Comparison of ENCODE assay signal across 13 cellular contexts in genomic region chr3:105829229-105829628, GRCh38. TPM values are rescaled to one million over a fixed set of nuclear protein-coding genes. Genes with fewer than 3 reads are reported as not detected.
DNase-seq lines count a peak whose midpoint lies in the region; ATAC-seq, FAIRE-seq and TF ChIP-seq lines count a peak whose summit lies in the region.
"Had no signal": no experiment of that assay in that cellular context is flagged by ENCODE, and none has a peak within 500 bp of the region (broad histone marks: within the 10 kb centered on the region; RNA-seq: fewer than 3 reads in every experiment).

No MANE protein-coding gene starts in this region.

- intact Hi-C loops in activated CD4-positive, alpha-beta memory T cell treated with anti-CD3 and anti-CD28 coated beads for 36 hours (cut with micrococcal nuclease), result loop anchor here (2.0 to 5.0 kb wide), 5 partner anchors 288 to 778 kb away; partner anchors contain the start of gene ALCAM
- intact Hi-C loops in Caco-2 (cut with micrococcal nuclease; ENCODE audit: unreplicated experiment), result no loop called here

- no peaks in the 10 kb centered on the region for H3K27me3 Mint-ChIP-seq in activated T-cell treated with anti-CD3 and anti-CD28 coated beads, Interleukin-2, amount 50 U/mL, for 4 hours (ENCODE audit: low read depth)
- H3K27me3 Mint-ChIP-seq in activated CD4-positive, alpha-beta memory T cell treated with anti-CD3 and anti-CD28 coated beads for 36 hours, result no peaks in the 10 kb centered on the region
- no peaks in the 10 kb centered on the region for H3K27me3 Mint-ChIP-seq in stimulated activated memory B cell treated with anti-CD40 and anti-IgM and Interleukin-4, amounts not matched to agents 10 μg/mL and 1 μg/mL and 100 μg/mL, for 72 hours
- no peaks in the 10 kb centered on the region for H3K27me3 Mint-ChIP-seq in Caco-2 (ENCODE audit: insufficient read depth, unreplicated experiment)

- no peak for ATAC-seq in activated T-cell treated with anti-CD3 and anti-CD28 coated beads, Interleukin-2, amount 50 U/mL, for 4 hours
- ATAC-seq in stimulated activated memory B cell treated with anti-CD40 and anti-IgM and Interleukin-4, amounts not matched to agents 10 μg/mL and 1 μg/mL and 100 μg/mL, for 72 hours, result no peak

- no peaks in the 10 kb centered on the region for H3K9me3 ChIP-seq in Caco-2
- H3K9me3 ChIP-seq: SJSA1, thoracic aorta had no signal

- POLR2A ChIA-PET in activated CD4-positive, alpha-beta memory T cell treated with anti-CD3 and anti-CD28 coated beads for 36 hours (lab: Charles Lee), result interaction anchor here (1.7 to 3.4 kb wide), 3 partner anchors 8 to 39 kb away, joined by 4 to 23 read pairs (median 13); partner anchors contain the start of gene CBLB
- POLR2A ChIA-PET in Caco-2 (lab: Charles Lee), result no interaction called here

- 0 out of 2 replicates have a peak, but pooled peaks cover 3% of the 10 kb centered on the region for H3K4me1 ChIP-seq in Caco-2

- no peaks in the 10 kb centered on the region for H3K36me3 ChIP-seq in Caco-2 (ENCODE audit: control insufficient read depth, insufficient read depth, low read length)
- H3K36me3 ChIP-seq: SJSA1, thoracic aorta had no signal

- no peaks in the 10 kb centered on the region for H3K27me3 ChIP-seq in Caco-2 (replicated peaks; ENCODE audit: control insufficient read depth, insufficient read depth, low read length)
- H3K27me3 ChIP-seq: SJSA1 had no signal

- H3K4me3 ChIP-seq in choroid plexus epithelial cell (ENCODE audit: low read depth, low read length) (no peak overlapping the region), Caco-2 (ENCODE audit: low read depth, low read length) (no peak overlapping the region)
- H3K4me3 ChIP-seq: SJSA1, thoracic aorta had no signal

- H3K27ac Mint-ChIP-seq in activated CD4-positive, alpha-beta memory T cell treated with anti-CD3 and anti-CD28 coated beads for 36 hours, result peak overlapping the region; percentile 91
- H3K27ac Mint-ChIP-seq in stimulated activated memory B cell treated with anti-CD40 and anti-IgM and Interleukin-4, amounts not matched to agents 10 μg/mL and 1 μg/mL and 100 μg/mL, for 72 hours, result peak overlapping the region; percentile 80
- H3K27ac Mint-ChIP-seq in Caco-2 (ENCODE audit: unreplicated experiment), result no peak overlapping the region

- no peak for FAIRE-seq in urothelium cell line (lab: Jason Lieb, UNC)

- peaks cover 79% of the 10 kb centered on the region for H3K4me1 Mint-ChIP-seq in activated T-cell treated with anti-CD3 and anti-CD28 coated beads, Interleukin-2, amount 50 U/mL, for 4 hours (ENCODE audit: low read depth)
- H3K4me1 Mint-ChIP-seq in activated CD4-positive, alpha-beta memory T cell treated with anti-CD3 and anti-CD28 coated beads for 36 hours (ENCODE audit: low read depth), result peaks cover 82% of the 10 kb centered on the region
- peaks cover 77% of the 10 kb centered on the region for H3K4me1 Mint-ChIP-seq in stimulated activated memory B cell treated with anti-CD40 and anti-IgM and Interleukin-4, amounts not matched to agents 10 μg/mL and 1 μg/mL and 100 μg/mL, for 72 hours
- H3K4me1 Mint-ChIP-seq in Caco-2 (ENCODE audit: low read depth, unreplicated experiment), result peaks cover under 1% of the 10 kb centered on the region

- H3K9me3 Mint-ChIP-seq in activated T-cell treated with anti-CD3 and anti-CD28 coated beads, Interleukin-2, amount 50 U/mL, for 4 hours, result no peaks in the 10 kb centered on the region
- no peaks in the 10 kb centered on the region for H3K9me3 Mint-ChIP-seq in activated CD4-positive, alpha-beta memory T cell treated with anti-CD3 and anti-CD28 coated beads for 36 hours
- H3K9me3 Mint-ChIP-seq in stimulated activated memory B cell treated with anti-CD40 and anti-IgM and Interleukin-4, amounts not matched to agents 10 μg/mL and 1 μg/mL and 100 μg/mL, for 72 hours, result no peaks in the 10 kb centered on the region
- H3K9me3 Mint-ChIP-seq in Caco-2 (ENCODE audit: unreplicated experiment), result no peaks in the 10 kb centered on the region

- H3K36me3 Mint-ChIP-seq in activated T-cell treated with anti-CD3 and anti-CD28 coated beads, Interleukin-2, amount 50 U/mL, for 4 hours (ENCODE audit: insufficient read depth), result peaks cover 46% of the 10 kb centered on the region
- peaks cover 50% of the 10 kb centered on the region for H3K36me3 Mint-ChIP-seq in activated CD4-positive, alpha-beta memory T cell treated with anti-CD3 and anti-CD28 coated beads for 36 hours
- peaks cover 14% of the 10 kb centered on the region for H3K36me3 Mint-ChIP-seq in stimulated activated memory B cell treated with anti-CD40 and anti-IgM and Interleukin-4, amounts not matched to agents 10 μg/mL and 1 μg/mL and 100 μg/mL, for 72 hours
- H3K36me3 Mint-ChIP-seq in Caco-2 (ENCODE audit: insufficient read depth, unreplicated experiment), result no peaks in the 10 kb centered on the region

- CTCF ChIA-PET in activated CD4-positive, alpha-beta memory T cell treated with anti-CD3 and anti-CD28 coated beads for 36 hours (lab: Charles Lee), result interaction anchor here (0.7 kb wide), 1 partner anchor 19 kb away, joined by 3 read pairs; no protein-coding TSS in a partner anchor
- CTCF ChIA-PET in Caco-2 (lab: Charles Lee), result no interaction called here

- BruUV-seq in Caco-2 (replicated peaks; lab: Mats Ljungman, UMichigan), result no TSS peak

- peak; percentile 23 for DNase-seq in activated T-cell treated with anti-CD3 and anti-CD28 coated beads, Interleukin-2, amount 50 U/mL, for 4 hours
- DNase-seq in activated T-cell treated with anti-CD3 and anti-CD28 coated beads for 4 hours (no peak), choroid plexus epithelial cell (ENCODE audit: low read depth) (peak; percentile 73), NCI-H1092 treated with DMSO at 0.1 percent for 48 hours (lab: John Stamatoyannopoulos, UW) (no peak), urothelium cell line (ENCODE audit: low spot score) (no peak), Caco-2 (no peak)
- DNase-seq in activated CD4-positive, alpha-beta memory T cell treated with anti-CD3 and anti-CD28 coated beads for 36 hours, result peak; percentile 61
- DNase-seq: activated CD4-positive, CD25-positive, alpha-beta regulatory T cell treated with anti-CD3 and anti-CD28 coated beads, Interleukin-2, amount 50 U/mL, for 72 hours; NCI-H1105 treated with DMSO at 0.1 percent for 48 hours; NCI-H82 had no signal

- TF ChIP-seq CTCF in choroid plexus epithelial cell (conservative IDR thresholded peaks at IDR 0.05; ENCODE audit: low read depth, low read length), result no peak
- no peak for TF ChIP-seq CTCF in Caco-2 (IDR thresholded peaks at IDR 0.05; ENCODE audit: insufficient read depth in 1 of 2, low read depth in 1 of 2, low read length in 1 of 2, severe bottlenecking in 1 of 2, unreplicated experiment in 1 of 2)

- H3K4me3 Mint-ChIP-seq in activated T-cell treated with anti-CD3 and anti-CD28 coated beads, Interleukin-2, amount 50 U/mL, for 4 hours, result peak overlapping the region; percentile 48
- peak overlapping the region; percentile 36 for H3K4me3 Mint-ChIP-seq in activated CD4-positive, alpha-beta memory T cell treated with anti-CD3 and anti-CD28 coated beads for 36 hours
- peak overlapping the region; percentile 52 for H3K4me3 Mint-ChIP-seq in stimulated activated memory B cell treated with anti-CD40 and anti-IgM and Interleukin-4, amounts not matched to agents 10 μg/mL and 1 μg/mL and 100 μg/mL, for 72 hours
- no peak overlapping the region for H3K4me3 Mint-ChIP-seq in Caco-2 (ENCODE audit: unreplicated experiment)

RNA-seq across cellular contexts. Expression of gene CBLB, which starts 39.6 kb away (rescaled TPM):
- 10 to 100 TPM; 61.0 to 78.6 (median 70.4) TPM for total RNA-seq in activated T-cell treated with anti-CD3 and anti-CD28 coated beads, Interleukin-2, amount 50 U/mL, for 4 hours
- 10 to 100 TPM; 86.1 to 88.2 TPM for total RNA-seq in activated CD4-positive, alpha-beta memory T cell treated with anti-CD3 and anti-CD28 coated beads for 36 hours
- total RNA-seq in Caco-2 (2022), result 29.6 and 34.3 TPM in 2 replicates

Comparison
In these comparisons a context has a peak if more than half of its experiments do, and no peak if none do; other contexts are left out.
1. DNase-seq: peak in activated T-cell treated with anti-CD3 and anti-CD28 coated beads, Interleukin-2, amount 50 U/mL, for 4 hours (single experiment), activated CD4-positive, alpha-beta memory T cell treated with anti-CD3 and anti-CD28 coated beads for 36 hours (single experiment) and choroid plexus epithelial cell (single experiment); none in activated T-cell treated with anti-CD3 and anti-CD28 coated beads for 4 hours (single experiment), NCI-H1092 treated with DMSO at 0.1 percent for 48 hours (single experiment), urothelium cell line (single experiment) and Caco-2 (0 of 2).